ENCODE assay signal across 19 cellular contexts in genomic region chr6:5765141-5765760, GRCh38.
DNase-seq lines count a peak whose midpoint lies in the region; ATAC-seq, FAIRE-seq and TF ChIP-seq lines count a peak whose summit lies in the region.
"Had no signal": no experiment of that assay in that cellular context is flagged by ENCODE, and none has a peak within 500 bp of the region (broad histone marks: within the 10 kb centered on the region; RNA-seq: fewer than 3 reads in every experiment).

No MANE protein-coding gene starts in this region.

- peaks cover 6% of the 10 kb centered on the region for H3K4me1 Mint-ChIP-seq in astrocyte (ENCODE audit: low read depth, unreplicated experiment)
- H3K4me1 Mint-ChIP-seq in stimulated activated naive CD8-positive, alpha-beta T cell treated with anti-CD3 and anti-CD28 coated beads, Interleukin-15, amount 100 ng/mL, for 72 hours: peaks cover 19% of the 10 kb centered on the region

- peak overlapping the region; percentile 7 for H3K4me2 ChIP-seq in astrocyte (ENCODE audit: low read length)
- H3K4me2 ChIP-seq: A549 had no signal

- H2AFZ ChIP-seq in astrocyte (ENCODE audit: low read depth, low read length): no peak overlapping the region

- H3K4me3 Mint-ChIP-seq in astrocyte (ENCODE audit: unreplicated experiment): no peak overlapping the region
- H3K4me3 Mint-ChIP-seq in stimulated activated naive CD8-positive, alpha-beta T cell treated with anti-CD3 and anti-CD28 coated beads, Interleukin-15, amount 100 ng/mL, for 72 hours: no peak overlapping the region
- H3K4me3 Mint-ChIP-seq: CD8-positive, alpha-beta T cell; T-helper 17 cell had no signal

- no peak for TF ChIP-seq CTCF in astrocyte (IDR thresholded peaks at IDR 0.05; ENCODE audit: insufficient read depth, low read depth, low read length)

- no peaks in the 10 kb centered on the region for H3K9me3 ChIP-seq in astrocyte (ENCODE audit: insufficient read depth, low read depth, low read length)
- H3K9me3 ChIP-seq: A549, pancreas, upper lobe of left lung had no signal

- H3K27ac Mint-ChIP-seq in astrocyte (ENCODE audit: unreplicated experiment): no peak overlapping the region
- H3K27ac Mint-ChIP-seq in stimulated activated naive CD8-positive, alpha-beta T cell treated with anti-CD3 and anti-CD28 coated beads, Interleukin-15, amount 100 ng/mL, for 72 hours: no peak overlapping the region
- H3K27ac Mint-ChIP-seq: CD8-positive, alpha-beta T cell; T-helper 17 cell had no signal

- H4K20me1 ChIP-seq in astrocyte (ENCODE audit: insufficient read depth, low read length): no peaks in the 10 kb centered on the region

- peaks cover 19% of the 10 kb centered on the region for H3K4me1 ChIP-seq in astrocyte (ENCODE audit: insufficient read depth, low read length)
- H3K4me1 ChIP-seq: A549, pancreas, upper lobe of left lung had no signal

- H3K36me3 ChIP-seq in astrocyte (ENCODE audit: insufficient read depth, low read length): no peaks in the 10 kb centered on the region
- H3K36me3 ChIP-seq: pancreas, upper lobe of left lung had no signal

- peak; percentile 55 for DNase-seq in Ammon's horn (ENCODE audit: low spot score)
- DNase-seq in astrocyte (ENCODE audit: low read depth): no peak
- peak; percentile 45 for DNase-seq in left cardiac atrium
- peak; percentile 29 for DNase-seq in occipital lobe (lab: John Stamatoyannopoulos, UW)
- DNase-seq in GDM1 (lab: John Stamatoyannopoulos, UW): no peak
- no peak for DNase-seq in stimulated activated naive CD8-positive, alpha-beta T cell treated with anti-CD3 and anti-CD28 coated beads, Interleukin-15, amount 100 ng/mL, for 72 hours
- DNase-seq: activated effector memory CD4-positive, alpha-beta T cell treated with Interleukin-2 at 50 U/mL for 16 hours; CD8-positive, alpha-beta T cell; DND-41; mucosa of descending colon; NCI-H1105; pancreas; small intestine; T-helper 17 cell; upper lobe of left lung had no signal

- peaks cover 5% of the 10 kb centered on the region for H3K36me3 Mint-ChIP-seq in astrocyte (ENCODE audit: low read depth, unreplicated experiment)

- ATAC-seq in left cardiac atrium (peak; percentile 20 to 36), GM21423 (IDR thresholded peaks at IDR 0.05; ENCODE audit: unreplicated experiment) (no peak), GM21529 (IDR thresholded peaks at IDR 0.05; ENCODE audit: unreplicated experiment) (no peak)
- no peak for ATAC-seq in stimulated activated naive CD8-positive, alpha-beta T cell treated with anti-CD3 and anti-CD28 coated beads, Interleukin-15, amount 100 ng/mL, for 72 hours
- ATAC-seq: A549; CD8-positive, alpha-beta T cell; mucosa of descending colon; pancreas; T-helper 17 cell had no signal

- H3K4me3 ChIP-seq in astrocyte (ENCODE audit: insufficient read depth, low read depth, low read length): no peak overlapping the region
- H3K4me3 ChIP-seq: A549, mucosa of descending colon, pancreas, upper lobe of left lung had no signal

- H3K9me3 Mint-ChIP-seq in astrocyte (ENCODE audit: unreplicated experiment): peaks cover 11% of the 10 kb centered on the region
- H3K9me3 Mint-ChIP-seq in stimulated activated naive CD8-positive, alpha-beta T cell treated with anti-CD3 and anti-CD28 coated beads, Interleukin-15, amount 100 ng/mL, for 72 hours: peaks cover 0 to 7% of the 10 kb centered on the region in 2 donors

- no peaks in the 10 kb centered on the region for H3K79me2 ChIP-seq in astrocyte (ENCODE audit: insufficient read depth, low read length)

- H3K27ac ChIP-seq in astrocyte (ENCODE audit: low read depth, low read length): no peak overlapping the region
- H3K27ac ChIP-seq: A549, pancreas, upper lobe of left lung had no signal

- H3K27me3 Mint-ChIP-seq in astrocyte (ENCODE audit: low read depth, unreplicated experiment): no peaks in the 10 kb centered on the region
- no peaks in the 10 kb centered on the region for H3K27me3 Mint-ChIP-seq in stimulated activated naive CD8-positive, alpha-beta T cell treated with anti-CD3 and anti-CD28 coated beads, Interleukin-15, amount 100 ng/mL, for 72 hours
- H3K27me3 Mint-ChIP-seq: T-helper 17 cell had no signal

- H3K27me3 ChIP-seq in astrocyte (ENCODE audit: insufficient read depth, low read length): no peaks in the 10 kb centered on the region
- H3K27me3 ChIP-seq: pancreas, upper lobe of left lung had no signal

- FAIRE-seq in astrocyte (lab: Jason Lieb, UNC): no peak
- FAIRE-seq: A549, islet of Langerhans, pancreas, small intestine had no signal

- H3K9ac ChIP-seq in astrocyte (ENCODE audit: low read length): no peak overlapping the region

- intact Hi-C loops in left cardiac atrium (cut with DNase I): loop anchor here in 1 of 2 donors (10.0 kb wide), 1 partner anchor 140 kb away; no protein-coding TSS in a partner anchor

Comparison
In these comparisons a context has a peak if more than half of its experiments do, and no peak if none do; other contexts are left out.
1. DNase-seq: peak in Ammon's horn (single experiment), left cardiac atrium (single experiment) and occipital lobe (single experiment); none in astrocyte (single experiment), GDM1 (single experiment) and stimulated activated naive CD8-positive, alpha-beta T cell treated with anti-CD3 and anti-CD28 coated beads, Interleukin-15, amount 100 ng/mL, for 72 hours (0 of 2).
2. ATAC-seq: peak in left cardiac atrium (2 of 2); none in GM21423 (single experiment), stimulated activated naive CD8-positive, alpha-beta T cell treated with anti-CD3 and anti-CD28 coated beads, Interleukin-15, amount 100 ng/mL, for 72 hours (single experiment) and GM21529 (single experiment).